18 cellular contexts compared by ENCODE assay signal in genomic region chr10:124228451-124228850, GRCh38.
"Had no signal": no experiment of that assay in that cellular context is flagged by ENCODE, and none has a peak within 500 bp of the region (broad histone marks: within the 10 kb centered on the region; RNA-seq: fewer than 3 reads in every experiment).

No MANE protein-coding gene starts in this region.

- H3K4me3 Mint-ChIP-seq: brain, nephron progenitor cell, type B pancreatic cell had no signal

- FAIRE-seq: endometrium had no signal

- H3K36me3 Mint-ChIP-seq: brain, T-cell had no signal

- H3K27ac Mint-ChIP-seq: brain, nephron progenitor cell, type B pancreatic cell had no signal

- ATAC-seq: lower lobe of right lung, right cardiac atrium, T-cell had no signal

- DNase-seq: activated CD4-positive, alpha-beta T cell treated with anti-CD3 and anti-CD28 coated beads for 48 hours; activated CD4-positive, CD25-positive, alpha-beta regulatory T cell; activated gamma-delta T cell; anterior cingulate cortex; foreskin melanocyte; glutamatergic neuron; hippocampal formation; islet precursor cell; lower lobe of right lung; nephron progenitor cell; right cardiac atrium; SK-N-SH; T-cell; T-helper 9 cell; testis had no signal

- H3K27me3 Mint-ChIP-seq: T-cell had no signal
